In the genomic region with DNA sequence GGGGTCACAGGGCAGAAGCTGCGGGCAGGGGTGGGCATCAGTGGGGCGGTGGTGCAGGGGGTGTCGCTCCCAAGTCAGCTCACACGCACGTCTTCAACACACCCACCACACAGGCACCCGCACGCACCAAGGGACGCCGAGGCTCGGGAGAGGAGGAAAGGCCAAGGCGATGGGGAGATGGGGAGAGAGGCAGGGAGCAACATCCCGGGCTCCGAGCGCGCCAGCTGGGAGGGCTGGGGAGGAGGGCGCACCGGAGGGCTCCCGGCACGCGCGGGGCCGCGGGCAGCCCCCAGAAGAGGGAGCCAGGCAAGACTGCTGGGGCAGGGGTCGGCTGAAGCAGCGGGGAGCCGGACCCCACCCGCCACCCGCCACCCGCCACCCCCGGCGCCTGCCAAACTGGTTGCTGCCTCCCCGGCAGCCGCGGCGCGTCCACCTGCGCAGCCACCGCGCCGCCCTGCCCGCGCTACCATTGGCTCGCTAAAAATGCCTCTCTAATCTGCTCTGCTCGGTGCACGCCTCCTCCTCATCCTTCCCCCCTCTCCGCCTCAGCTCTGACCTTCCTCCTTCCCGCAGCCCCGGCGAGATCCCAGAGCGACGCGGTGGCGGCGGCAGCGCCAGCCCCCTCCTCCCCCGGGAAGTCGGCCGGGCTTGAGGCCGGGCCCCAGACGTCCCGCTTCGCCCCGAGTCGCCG, we compare ENCODE assay signal across 8 cellular contexts. TPM values are rescaled to one million over a fixed set of nuclear protein-coding genes. Genes with fewer than 3 reads are reported as not detected.
A peak's percentile ranks its signal among the peaks of the same experiment; 100 is the strongest.
DNase-seq lines count a peak whose midpoint lies in the region; ATAC-seq and TF ChIP-seq lines count a peak whose summit lies in the region.

A gene with protein sequence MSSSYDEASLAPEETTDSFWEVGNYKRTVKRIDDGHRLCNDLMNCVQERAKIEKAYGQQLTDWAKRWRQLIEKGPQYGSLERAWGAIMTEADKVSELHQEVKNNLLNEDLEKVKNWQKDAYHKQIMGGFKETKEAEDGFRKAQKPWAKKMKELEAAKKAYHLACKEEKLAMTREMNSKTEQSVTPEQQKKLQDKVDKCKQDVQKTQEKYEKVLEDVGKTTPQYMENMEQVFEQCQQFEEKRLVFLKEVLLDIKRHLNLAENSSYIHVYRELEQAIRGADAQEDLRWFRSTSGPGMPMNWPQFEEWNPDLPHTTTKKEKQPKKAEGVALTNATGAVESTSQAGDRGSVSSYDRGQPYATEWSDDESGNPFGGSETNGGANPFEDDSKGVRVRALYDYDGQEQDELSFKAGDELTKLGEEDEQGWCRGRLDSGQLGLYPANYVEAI (plus strand): TSS at position 526 of the 691 bp plus-strand sequence. CDS start 60,230 bp downstream, outside the sequence.

- no peaks in the 10 kb centered on the region for H3K36me3 Mint-ChIP-seq in naive thymus-derived CD4-positive, alpha-beta T cell

- H3K4me3 ChIP-seq in NT2/D1 (ENCODE audit: insufficient read length, low read depth): peak within 1 kb of the TSS; percentile 45
- H3K4me3 ChIP-seq in dorsolateral prefrontal cortex: peak within 1 kb of the TSS; percentile 21 to 77 (median 63)
- H3K4me3 ChIP-seq in naive thymus-derived CD4-positive, alpha-beta T cell (ENCODE audit: low read length): no peak within 1 kb of the TSS

- H3K4me1 Mint-ChIP-seq in naive thymus-derived CD4-positive, alpha-beta T cell: peaks cover 0 to 8% (median 4%) of the 10 kb centered on the region in 7 donors

- H3K27me3 ChIP-seq in NT2/D1 (ENCODE audit: insufficient read depth, insufficient read length) (peaks cover 14% of the 10 kb centered on the region), dorsolateral prefrontal cortex (peaks cover 0 to 20% (median 4%) of the 10 kb centered on the region in 45 donors)
- no peaks in the 10 kb centered on the region for H3K27me3 ChIP-seq in naive thymus-derived CD4-positive, alpha-beta T cell (ENCODE audit: control insufficient read depth in 2 of 2, insufficient read depth in 2 of 2, low read length in 2 of 2)

- no peak within 1 kb of the TSS for H3K27ac Mint-ChIP-seq in naive thymus-derived CD4-positive, alpha-beta T cell

- H3K4me3 Mint-ChIP-seq in naive thymus-derived CD4-positive, alpha-beta T cell: peak within 1 kb of the TSS in 8 of 10 donors; percentile 44 to 76 (median 59)

- peak; percentile 74 for ATAC-seq in naive thymus-derived CD4-positive, alpha-beta T cell
- no peak for ATAC-seq in GM21528 (IDR thresholded peaks at IDR 0.05; ENCODE audit: low FRiP score, unreplicated experiment)

- H3K27me3 Mint-ChIP-seq in naive thymus-derived CD4-positive, alpha-beta T cell: peaks cover 12 to 44% (median 22%) of the 10 kb centered on the region in 5 donors

- no peaks in the 10 kb centered on the region for H3K9me3 ChIP-seq in NT2/D1 (ENCODE audit: insufficient read depth, low read length)
- no peaks in the 10 kb centered on the region for H3K9me3 ChIP-seq in naive thymus-derived CD4-positive, alpha-beta T cell (ENCODE audit: control insufficient read depth in 2 of 3, low read length in 3 of 3)

- peaks cover 14% of the 10 kb centered on the region for H3K4me1 ChIP-seq in NT2/D1 (ENCODE audit: insufficient read depth, insufficient read length)
- no peaks in the 10 kb centered on the region for H3K4me1 ChIP-seq in naive thymus-derived CD4-positive, alpha-beta T cell (ENCODE audit: control insufficient read depth in 2 of 2, insufficient read depth in 2 of 2, low read length in 2 of 2)

- intact Hi-C loops in dorsolateral prefrontal cortex (cut with DNase I): loop anchor here in 1 of 2 donors (5.0 kb wide), 2 partner anchors 57 to 142 kb away; no protein-coding TSS in a partner anchor
- intact Hi-C loops in naive thymus-derived CD4-positive, alpha-beta T cell (cut with micrococcal nuclease): no loop called here

- DNase-seq in activated T-cell treated with anti-CD3 and anti-CD28 coated beads for 48 hours (ENCODE audit: low read depth): peak; percentile 10
- DNase-seq in activated T-cell treated with anti-CD3 and anti-CD28 coated beads, Interleukin-2, amount 50 U/mL, for 1 hour: no peak
- peak; percentile 42 for DNase-seq in NT2/D1 (ENCODE audit: low read depth, low spot score)
- DNase-seq in dorsolateral prefrontal cortex: peak in 9 of 10 donors; percentile 26 to 87 (median 73)
- DNase-seq in naive thymus-derived CD4-positive, alpha-beta T cell: no peak
- DNase-seq in mesenteric fat pad (ENCODE audit: low spot score): no peak
- DNase-seq in activated CD4-positive, CD25-positive, alpha-beta regulatory T cell treated with anti-CD3 and anti-CD28 coated beads, Interleukin-2, amount 50 U/mL, for 72 hours: no peak

- peak within 1 kb of the TSS in 56 of 59 donors; percentile 2 to 92 (median 79) for H3K27ac ChIP-seq in dorsolateral prefrontal cortex
- no peak within 1 kb of the TSS for H3K27ac ChIP-seq in naive thymus-derived CD4-positive, alpha-beta T cell (ENCODE audit: low read depth, low read length)

- no peak for TF ChIP-seq CTCF in dorsolateral prefrontal cortex (IDR thresholded peaks at IDR 0.05 in 54 of 56, conservative IDR thresholded peaks at IDR 0.05 in 2 of 56; ENCODE audit: low read depth in 1 of 56, partially characterized antibody in 56 of 56)

- POLR2A ChIA-PET in naive thymus-derived CD4-positive, alpha-beta T cell (lab: Charles Lee): no interaction called here

- peaks cover 0 to 2% (median 0%) of the 10 kb centered on the region in 11 donors for H3K9me3 Mint-ChIP-seq in naive thymus-derived CD4-positive, alpha-beta T cell

- no peaks in the 10 kb centered on the region for H3K36me3 ChIP-seq in NT2/D1 (ENCODE audit: insufficient read depth, insufficient read length, low read length)
- no peaks in the 10 kb centered on the region for H3K36me3 ChIP-seq in naive thymus-derived CD4-positive, alpha-beta T cell (ENCODE audit: control insufficient read depth in 2 of 3, insufficient read depth in 3 of 3, low read length in 3 of 3)

- CTCF ChIA-PET in naive thymus-derived CD4-positive, alpha-beta T cell (lab: Charles Lee): no interaction called here

- peak within 1 kb of the TSS; percentile 72 for H3K9ac ChIP-seq in NT2/D1 (ENCODE audit: insufficient read length, low read depth)

RNA-seq across cellular contexts. Expression of the gene that starts here (rescaled TPM):
- total RNA-seq in dorsolateral prefrontal cortex (100 to 1,000 TPM in 119 of 120 experiments, 10 to 100 TPM in 1; 78.5 to 489 (median 335) TPM), mesenteric fat pad (not detected)
- 1 to 10 TPM in 2 of 5 experiments, under 1 TPM in 3; 0.34 to 3.5 (median 0.57) TPM for total RNA-seq in naive thymus-derived CD4-positive, alpha-beta T cell
- under 1 TPM in 1 of 2 donors, not detected in 1; 0.29 TPM for polyA plus RNA-seq in naive thymus-derived CD4-positive, alpha-beta T cell

Comparison
In these comparisons a context has a peak if more than half of its experiments do, and no peak if none do; other contexts are left out.
1. RNA of the gene that starts here (total RNA-seq): 78.5 to 489 TPM in dorsolateral prefrontal cortex; 0.34 to 3.5 TPM in naive thymus-derived CD4-positive, alpha-beta T cell and not detected in mesenteric fat pad (single experiment); every median in the first group is over 10 times any median in the second.
2. DNase-seq: peak in activated T-cell treated with anti-CD3 and anti-CD28 coated beads for 48 hours (single experiment), NT2/D1 (single experiment) and dorsolateral prefrontal cortex (9 of 10); none in activated T-cell treated with anti-CD3 and anti-CD28 coated beads, Interleukin-2, amount 50 U/mL, for 1 hour (single experiment), naive thymus-derived CD4-positive, alpha-beta T cell (0 of 9), mesenteric fat pad (single experiment) and activated CD4-positive, CD25-positive, alpha-beta regulatory T cell treated with anti-CD3 and anti-CD28 coated beads, Interleukin-2, amount 50 U/mL, for 72 hours (single experiment).